In genomic region chr1:206612129-206612876, GRCh38 we compare ENCODE assay signal across 1 cellular context.
TF ChIP-seq lines count a peak whose summit lies in the region.

Gene EIF2D (minus strand): TSS chr1:206612465. CDS start chr1:206612342, 123 bp downstream.

TF ChIP-seq in HepG2, 621 proteins besides CTCF, POLR2A, EP300 and RAD21 (continued from another document and continues in another):
- TF ChIP-seq ZBTB46 (CRISPR knock-in tag; IDR thresholded peaks at IDR 0.05; ENCODE audit: borderline replicate concordance): no peak
- peak; percentile 92 for TF ChIP-seq ZNF547 (CRISPR knock-in tag; IDR thresholded peaks at IDR 0.05)
- TF ChIP-seq TEAD3 (CRISPR knock-in tag; optimal IDR thresholded peaks at IDR 0.05; ENCODE audit: borderline replicate concordance): peak; percentile 92
- TF ChIP-seq SRY (CRISPR knock-in tag; IDR thresholded peaks at IDR 0.05): peak; percentile 90; the same call in 1 of the 2 replicates
- TF ChIP-seq SP1 (IDR thresholded peaks at IDR 0.05): no peak
- peak; percentile 94 for TF ChIP-seq SP1 (CRISPR knock-in tag; IDR thresholded peaks at IDR 0.05)
- peak; percentile 73; the same call in 1 of the 2 replicates for TF ChIP-seq LBX2 (CRISPR knock-in tag; IDR thresholded peaks at IDR 0.05; ENCODE audit: borderline replicate concordance)
- TF ChIP-seq POGK (CRISPR knock-in tag; conservative IDR thresholded peaks at IDR 0.05): peak; percentile 99
- TF ChIP-seq REL (CRISPR knock-in tag; conservative IDR thresholded peaks at IDR 0.05): peak; percentile 81; the same call in 1 of the 2 replicates
- TF ChIP-seq ZFP36 (IDR thresholded peaks at IDR 0.05; ENCODE audit: borderline replicate concordance, low read depth, low read length, partially characterized antibody): no peak
- peak; percentile 85; the same call in 1 of the 2 replicates for TF ChIP-seq NRL (CRISPR knock-in tag; IDR thresholded peaks at IDR 0.05; ENCODE audit: borderline replicate concordance)
- TF ChIP-seq ELK4 (CRISPR knock-in tag; IDR thresholded peaks at IDR 0.05; ENCODE audit: borderline replicate concordance): peak; percentile 47; the same call in 1 of the 2 replicates
- TF ChIP-seq HNRNPLL (IDR thresholded peaks at IDR 0.05; ENCODE audit: low read depth, low read length, poor library complexity, severe bottlenecking): peak; percentile 77
- TF ChIP-seq SNAI1 (CRISPR knock-in tag; IDR thresholded peaks at IDR 0.05; ENCODE audit: borderline replicate concordance): no peak
- peak; percentile 91; the same call in 1 of the 2 replicates for TF ChIP-seq MTF2 (CRISPR knock-in tag; IDR thresholded peaks at IDR 0.05; ENCODE audit: borderline replicate concordance)
- TF ChIP-seq TGIF2 (CRISPR knock-in tag; IDR thresholded peaks at IDR 0.05): peak; percentile 90
- TF ChIP-seq SOX13 (IDR thresholded peaks at IDR 0.05): no peak
- peak in 1 of 2 experiments; percentile 74; a peak in 2 of 4 replicates for TF ChIP-seq SOX13 (CRISPR knock-in tag; conservative IDR thresholded peaks at IDR 0.05 in 1 of 2, IDR thresholded peaks at IDR 0.05 in 1 of 2)
- TF ChIP-seq SMC3 (IDR thresholded peaks at IDR 0.05; ENCODE audit: low read length): no peak
- no peak for TF ChIP-seq ZFP36L1 (CRISPR knock-in tag; IDR thresholded peaks at IDR 0.05)
- TF ChIP-seq ZNF362 (CRISPR knock-in tag; IDR thresholded peaks at IDR 0.05; ENCODE audit: borderline replicate concordance): peak; percentile 71
- no peak for TF ChIP-seq ZNF775 (CRISPR knock-in tag; IDR thresholded peaks at IDR 0.05; ENCODE audit: borderline replicate concordance)
- no peak for TF ChIP-seq CREBL2 (CRISPR knock-in tag; IDR thresholded peaks at IDR 0.05; ENCODE audit: borderline replicate concordance)
- no peak for TF ChIP-seq ZNF33A (CRISPR knock-in tag; IDR thresholded peaks at IDR 0.05; ENCODE audit: borderline replicate concordance)
- peak; percentile 80; the same call in 1 of the 2 replicates for TF ChIP-seq GLI4 (CRISPR knock-in tag; IDR thresholded peaks at IDR 0.05; ENCODE audit: borderline replicate concordance)
- no peak; the same call in 1 of the 2 replicates for TF ChIP-seq ZNF557 (CRISPR knock-in tag; IDR thresholded peaks at IDR 0.05)
- TF ChIP-seq MEIS2 (CRISPR knock-in tag; IDR thresholded peaks at IDR 0.05): peak; percentile 94
- TF ChIP-seq STAT6 (CRISPR knock-in tag; IDR thresholded peaks at IDR 0.05; ENCODE audit: borderline replicate concordance): no peak; the same call in 1 of the 2 replicates
- no peak for TF ChIP-seq HMGA1 (CRISPR knock-in tag; conservative IDR thresholded peaks at IDR 0.05)
- peak; percentile 92; the same call in 1 of the 2 replicates for TF ChIP-seq ZNF619 (CRISPR knock-in tag; IDR thresholded peaks at IDR 0.05)
- peak; percentile 51; the same call in 1 of the 2 replicates for TF ChIP-seq TBX3 (IDR thresholded peaks at IDR 0.05; ENCODE audit: borderline replicate concordance)
- TF ChIP-seq ZNF749 (CRISPR knock-in tag; IDR thresholded peaks at IDR 0.05; ENCODE audit: borderline replicate concordance): peak; percentile 59; the same call in 1 of the 2 replicates
- TF ChIP-seq ZBTB7A (CRISPR knock-in tag; IDR thresholded peaks at IDR 0.05): no peak
- TF ChIP-seq DDIT3 (CRISPR knock-in tag; IDR thresholded peaks at IDR 0.05): 0 out of 2 replicates have a peak, but pooled peaks have one; percentile 72
- peak; percentile 79; the same call in 1 of the 2 replicates for TF ChIP-seq ZNF670 (CRISPR knock-in tag; IDR thresholded peaks at IDR 0.05; ENCODE audit: borderline replicate concordance)
- TF ChIP-seq DMTF1 (CRISPR knock-in tag; IDR thresholded peaks at IDR 0.05): 0 out of 2 replicates have a peak, but pooled peaks have one; percentile 46
- no peak for TF ChIP-seq NR3C1 (CRISPR knock-in tag; IDR thresholded peaks at IDR 0.05)
- no peak for TF ChIP-seq TRIM22 (IDR thresholded peaks at IDR 0.05)
- no peak for TF ChIP-seq MZF1 (CRISPR knock-in tag; IDR thresholded peaks at IDR 0.05; ENCODE audit: borderline replicate concordance)
- TF ChIP-seq HNF4G (IDR thresholded peaks at IDR 0.05; ENCODE audit: borderline replicate concordance, low read depth, low read length): peak; percentile 49; the same call in 1 of the 2 replicates
- peak; percentile 76 for TF ChIP-seq HNF4G (CRISPR knock-in tag; IDR thresholded peaks at IDR 0.05; ENCODE audit: borderline replicate concordance, low read depth)
- TF ChIP-seq SOX5 (CRISPR knock-in tag; IDR thresholded peaks at IDR 0.05; ENCODE audit: borderline replicate concordance): peak; percentile 67; the same call in 1 of the 2 replicates
- peak; percentile 62 for TF ChIP-seq FOSL2 (CRISPR knock-in tag; IDR thresholded peaks at IDR 0.05)
- TF ChIP-seq ZNF709 (CRISPR knock-in tag; IDR thresholded peaks at IDR 0.05): peak; percentile 87
